1 cellular context compared by ENCODE assay signal in the genomic region with DNA sequence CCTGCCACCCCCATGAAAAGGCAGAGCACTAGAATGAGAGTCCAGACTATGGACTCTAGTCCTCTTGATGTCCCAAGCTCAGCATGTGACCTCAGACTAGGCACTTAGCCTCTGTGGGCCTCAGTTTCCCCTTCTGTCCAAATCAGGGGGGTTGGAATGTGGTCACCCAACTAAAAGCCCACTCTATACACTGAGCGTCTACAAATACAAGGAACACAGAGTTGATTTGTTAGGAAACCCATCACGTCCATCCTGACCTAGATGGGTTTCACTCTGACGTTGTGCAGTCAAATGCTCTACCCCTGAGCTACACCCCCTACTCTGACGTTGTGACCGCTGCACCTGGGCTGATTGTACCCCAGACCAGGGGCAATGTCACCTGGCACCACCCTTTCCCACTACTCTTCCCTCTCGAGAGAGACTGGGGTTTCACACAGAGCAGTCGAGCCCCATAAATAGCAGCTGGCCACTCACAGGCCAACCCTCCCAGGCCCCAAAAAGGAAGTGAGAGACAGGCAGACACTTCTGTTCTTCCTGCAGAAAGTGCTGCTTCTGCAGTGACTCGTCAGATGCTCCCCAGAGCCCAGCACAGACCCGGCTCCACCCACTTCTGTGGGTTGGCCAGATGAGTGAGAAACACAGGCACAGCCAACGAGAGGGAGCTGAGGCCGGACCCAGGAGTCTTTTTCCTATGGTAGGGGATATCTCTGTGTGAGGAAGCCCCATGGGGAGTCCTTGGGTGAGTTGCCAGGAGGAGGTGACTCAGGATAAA.
A peak's percentile ranks its signal among the peaks of the same experiment; 100 is the strongest.
TF ChIP-seq lines count a peak whose summit lies in the region.

No MANE protein-coding gene starts in this region.

TF ChIP-seq in GM12878, 131 proteins besides CTCF, POLR2A, EP300 and RAD21 (continues in another document):
- peak; percentile 98 for TF ChIP-seq TBL1XR1 (IDR thresholded peaks at IDR 0.05; ENCODE audit: low read depth, low read length)
- no peak for TF ChIP-seq ATF3 (IDR thresholded peaks at IDR 0.05; ENCODE audit: borderline replicate concordance, extremely low read depth, low read depth, low read length)
- peak; percentile 22; the same call in 1 of the 2 replicates for TF ChIP-seq ZBTB40 (IDR thresholded peaks at IDR 0.05; ENCODE audit: borderline replicate concordance)
- TF ChIP-seq TARDBP (IDR thresholded peaks at IDR 0.05; ENCODE audit: borderline replicate concordance) = peak; percentile 63; the same call in 1 of the 2 replicates
- no peak for TF ChIP-seq SUPT20H (IDR thresholded peaks at IDR 0.05; ENCODE audit: borderline replicate concordance, control insufficient read depth, low read depth, low read length)
- no peak for TF ChIP-seq FOXK2 (IDR thresholded peaks at IDR 0.05)
- TF ChIP-seq POU2F2 (IDR thresholded peaks at IDR 0.05; ENCODE audit: borderline replicate concordance, low read depth, low read length) = peak; percentile 89; the same call in 2 of the 3 replicates
- TF ChIP-seq JUND (IDR thresholded peaks at IDR 0.05; ENCODE audit: low read depth, low read length) = 0 out of 2 replicates have a peak, but pooled peaks have one; percentile 11
- peak; percentile 70 for TF ChIP-seq CUX1 (IDR thresholded peaks at IDR 0.05; ENCODE audit: insufficient replicate concordance, low read depth, low read length)
- no peak for TF ChIP-seq E4F1 (IDR thresholded peaks at IDR 0.05; ENCODE audit: borderline replicate concordance, partially characterized antibody)
- no peak for TF ChIP-seq ZZZ3 (IDR thresholded peaks at IDR 0.05; ENCODE audit: control insufficient read depth, insufficient read length, low read depth)
- peak; percentile 46; the same call in 1 of the 2 replicates for TF ChIP-seq RAD51 (IDR thresholded peaks at IDR 0.05)
- TF ChIP-seq MYB (IDR thresholded peaks at IDR 0.05; ENCODE audit: borderline replicate concordance, low read depth, low read length) = no peak
- no peak; the same call in 1 of the 2 replicates for TF ChIP-seq SIN3A (IDR thresholded peaks at IDR 0.05; ENCODE audit: low read depth, low read length)
- no peak; the same call in 1 of the 2 replicates for TF ChIP-seq SMC3 (IDR thresholded peaks at IDR 0.05; ENCODE audit: borderline replicate concordance, low read length)
- peak in 1 of 2 experiments; percentile 48; a peak in 1 of 3 replicates for TF ChIP-seq EGR1 (IDR thresholded peaks at IDR 0.05; ENCODE audit: borderline replicate concordance in 1 of 2, low read depth in 2 of 2, low read length in 2 of 2)
- peak; percentile 86 for TF ChIP-seq CHD2 (IDR thresholded peaks at IDR 0.05; ENCODE audit: borderline replicate concordance, low read depth, low read length)
- peak; percentile 60 for TF ChIP-seq TCF7 (IDR thresholded peaks at IDR 0.05; ENCODE audit: borderline replicate concordance)
- TF ChIP-seq IRF3 (IDR thresholded peaks at IDR 0.05) = no peak
- TF ChIP-seq IRF4 (IDR thresholded peaks at IDR 0.05; ENCODE audit: low read depth, low read length) = peak; percentile 89; the same call in 1 of the 2 replicates
- no peak for TF ChIP-seq HSF1 (IDR thresholded peaks at IDR 0.05; ENCODE audit: low read depth, low read length)
- TF ChIP-seq PKNOX1 (IDR thresholded peaks at IDR 0.05) = peak; percentile 92
- TF ChIP-seq, protein P1, sequence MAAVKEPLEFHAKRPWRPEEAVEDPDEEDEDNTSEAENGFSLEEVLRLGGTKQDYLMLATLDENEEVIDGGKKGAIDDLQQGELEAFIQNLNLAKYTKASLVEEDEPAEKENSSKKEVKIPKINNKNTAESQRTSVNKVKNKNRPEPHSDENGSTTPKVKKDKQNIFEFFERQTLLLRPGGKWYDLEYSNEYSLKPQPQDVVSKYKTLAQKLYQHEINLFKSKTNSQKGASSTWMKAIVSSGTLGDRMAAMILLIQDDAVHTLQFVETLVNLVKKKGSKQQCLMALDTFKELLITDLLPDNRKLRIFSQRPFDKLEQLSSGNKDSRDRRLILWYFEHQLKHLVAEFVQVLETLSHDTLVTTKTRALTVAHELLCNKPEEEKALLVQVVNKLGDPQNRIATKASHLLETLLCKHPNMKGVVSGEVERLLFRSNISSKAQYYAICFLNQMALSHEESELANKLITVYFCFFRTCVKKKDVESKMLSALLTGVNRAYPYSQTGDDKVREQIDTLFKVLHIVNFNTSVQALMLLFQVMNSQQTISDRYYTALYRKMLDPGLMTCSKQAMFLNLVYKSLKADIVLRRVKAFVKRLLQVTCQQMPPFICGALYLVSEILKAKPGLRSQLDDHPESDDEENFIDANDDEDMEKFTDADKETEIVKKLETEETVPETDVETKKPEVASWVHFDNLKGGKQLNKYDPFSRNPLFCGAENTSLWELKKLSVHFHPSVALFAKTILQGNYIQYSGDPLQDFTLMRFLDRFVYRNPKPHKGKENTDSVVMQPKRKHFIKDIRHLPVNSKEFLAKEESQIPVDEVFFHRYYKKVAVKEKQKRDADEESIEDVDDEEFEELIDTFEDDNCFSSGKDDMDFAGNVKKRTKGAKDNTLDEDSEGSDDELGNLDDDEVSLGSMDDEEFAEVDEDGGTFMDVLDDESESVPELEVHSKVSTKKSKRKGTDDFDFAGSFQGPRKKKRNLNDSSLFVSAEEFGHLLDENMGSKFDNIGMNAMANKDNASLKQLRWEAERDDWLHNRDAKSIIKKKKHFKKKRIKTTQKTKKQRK (IDR thresholded peaks at IDR 0.05; ENCODE audit: low read depth, low read length) = no peak
- TF ChIP-seq NBN (IDR thresholded peaks at IDR 0.05) = peak; percentile 98
- peak; percentile 77 for TF ChIP-seq HDGF (IDR thresholded peaks at IDR 0.05)
- TF ChIP-seq STAT1 (conservative IDR thresholded peaks at IDR 0.05) = 0 out of 2 replicates have a peak, but pooled peaks have one; percentile 39
- no peak for TF ChIP-seq CHD4 (IDR thresholded peaks at IDR 0.05)
- peak; percentile 97 for TF ChIP-seq CREB1 (IDR thresholded peaks at IDR 0.05; ENCODE audit: low read depth)
- peak; percentile 87 for TF ChIP-seq SP1 (IDR thresholded peaks at IDR 0.05; ENCODE audit: low read depth, low read length)
- TF ChIP-seq GABPA (IDR thresholded peaks at IDR 0.05; ENCODE audit: low read depth) = no peak; the same call in 1 of the 2 replicates
- no peak for TF ChIP-seq RB1 (IDR thresholded peaks at IDR 0.05; ENCODE audit: borderline replicate concordance)
- no peak for TF ChIP-seq SIX5 (IDR thresholded peaks at IDR 0.05; ENCODE audit: low read depth, low read length, severe bottlenecking)
- no peak for TF ChIP-seq NRF1 (conservative IDR thresholded peaks at IDR 0.05; ENCODE audit: low read depth, low read length)
